ENCODE assay signal across 20 cellular contexts in the genomic region with DNA sequence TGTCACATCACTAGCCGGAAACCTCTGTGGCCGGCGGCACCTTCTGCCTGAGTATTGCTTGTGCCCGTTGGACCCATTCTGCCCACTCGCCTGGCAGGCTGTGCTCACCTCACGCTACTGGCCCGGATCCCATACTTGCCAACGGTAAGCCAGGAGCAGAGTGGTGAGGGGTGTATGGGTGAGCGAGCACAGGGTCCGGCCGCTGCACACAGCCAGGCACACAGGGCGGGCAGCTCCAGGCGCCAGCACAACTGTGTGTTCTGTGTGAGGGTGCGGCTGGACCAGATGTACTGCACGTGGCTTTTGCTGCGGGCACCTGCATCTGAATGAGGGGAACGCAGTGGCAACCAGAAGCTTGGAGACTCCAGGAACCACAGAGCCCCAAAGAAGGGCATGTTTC.
DNase-seq lines count a peak whose midpoint lies in the region; ATAC-seq, FAIRE-seq and TF ChIP-seq lines count a peak whose summit lies in the region.
"Had no signal": no experiment of that assay in that cellular context is flagged by ENCODE, and none has a peak within 500 bp of the region (broad histone marks: within the 10 kb centered on the region; RNA-seq: fewer than 3 reads in every experiment).

No MANE protein-coding gene starts in this region.

- BruUV-seq in HepG2 (replicated peaks; lab: Mats Ljungman, UMichigan), result no TSS peak

- H3K36me3 ChIP-seq in HepG2 (replicated peaks in 1 of 2; ENCODE audit: control insufficient read depth in 1 of 2, insufficient read depth in 2 of 2, low read length in 2 of 2) (no peaks in the 10 kb centered on the region), testis (ENCODE audit: low read depth, missing control alignments) (no peaks in the 10 kb centered on the region)
- H3K36me3 ChIP-seq: BLaER1 had no signal

- POLR2A ChIA-PET in HepG2 (lab: Yijun Ruan, JAX), result no interaction called here

- WGBS in HepG2 (ENCODE audit: low lambda C conversion rate), result 44% methylated on average over 15 of the region's 17 CpGs
- WGBS in testis, 2 donors, result 73 to 74% methylated on average over 11 to 16 of the region's 17 CpGs

- no peak for TF ChIP-seq RAD21 in HepG2 (CRISPR knock-in tag; IDR thresholded peaks at IDR 0.05)

- no peak for FAIRE-seq in HepG2 (lab: Jason Lieb, UNC)
- FAIRE-seq: A549, HTR-8/SVneo had no signal

- ATAC-seq in Right ventricle myocardium inferior, result no peak
- ATAC-seq in left cardiac atrium, result no peak
- no peak for ATAC-seq in HepG2
- ATAC-seq: A549; CD8-positive, alpha-beta T cell; HCT116 had no signal

- TF ChIP-seq EP300 in HepG2 (IDR thresholded peaks at IDR 0.05; ENCODE audit: low read depth in 2 of 2, low read length in 2 of 2) (no peak), HepG2 (CRISPR knock-in tag; IDR thresholded peaks at IDR 0.05; ENCODE audit: borderline replicate concordance) (no peak)

- DNase-seq in Right ventricle myocardium inferior (ENCODE audit: missing footprints) (peak; percentile 48), left cardiac atrium (no peak), HepG2 (ENCODE audit: low spot score) (no peak), testis (peak; percentile 13), AG08395 (ENCODE audit: low spot score) (no peak), GM20000 (ENCODE audit: low spot score) (no peak), NCI-H748 treated with DMSO at 0.1 percent for 48 hours (lab: John Stamatoyannopoulos, UW) (no peak)
- DNase-seq: Calu3, DMS79 treated with DMSO at 0.1 percent for 48 hours, GF-D8, GOT3, H7, HFFc6, KBM-7 had no signal

- TF ChIP-seq POLR2A in HepG2 (IDR thresholded peaks at IDR 0.05; ENCODE audit: insufficient read depth in 1 of 2, low read depth in 2 of 2, low read length in 2 of 2), result no peak
- no peak for TF ChIP-seq POLR2A in testis (IDR thresholded peaks at IDR 0.05)

- H3K4me1 ChIP-seq in HepG2 (ENCODE audit: insufficient read depth, low read length), result no peaks in the 10 kb centered on the region
- no peaks in the 10 kb centered on the region for H3K4me1 ChIP-seq in testis
- H3K4me1 ChIP-seq: A549 had no signal

- no peak overlapping the region for H3K27ac ChIP-seq in HepG2 (ENCODE audit: extremely low read length, insufficient read depth, low read length)
- no peak overlapping the region for H3K27ac ChIP-seq in testis
- H3K27ac ChIP-seq: 22Rv1, A549, BLaER1 had no signal

- no peak overlapping the region for H3K4me2 ChIP-seq in HepG2 (ENCODE audit: low read depth, low read length)
- H3K4me2 ChIP-seq: A549, BLaER1 had no signal

- CTCF ChIA-PET in HepG2 (lab: Yijun Ruan, JAX; ENCODE audit: low intra/inter-chr PET ratio, low total read pairs), result no interaction called here

- H4K20me1 ChIP-seq in HepG2 (ENCODE audit: insufficient read depth, low read length), result no peaks in the 10 kb centered on the region
- H4K20me1 ChIP-seq: BLaER1 had no signal

- H3K27me3 ChIP-seq in HepG2 (ENCODE audit: control insufficient read depth in 1 of 2, insufficient read depth in 2 of 2, low read length in 2 of 2) (no peaks in the 10 kb centered on the region), testis (no peaks in the 10 kb centered on the region)
- H3K27me3 ChIP-seq: BLaER1 had no signal

- peaks cover 63% of the 10 kb centered on the region for H3K9me3 ChIP-seq in HepG2 (ENCODE audit: low read length)
- H3K9me3 ChIP-seq in testis, result no peaks in the 10 kb centered on the region
- H3K9me3 ChIP-seq: A549 had no signal

- intact Hi-C loops in Right ventricle myocardium inferior (cut with DNase I) (no loop called here), left cardiac atrium (cut with DNase I) (loop anchor here in 1 of 2 donors (10.0 kb wide), 1 partner anchor 966 kb away; no protein-coding TSS in a partner anchor), HepG2 (cut with micrococcal nuclease; ENCODE audit: unreplicated experiment) (no loop called here), testis (cut with DNase I; ENCODE audit: low total_unique reads) (no loop called here)

- in situ Hi-C loops in HepG2 (cut with HindIII; ENCODE audit: extremely low pct_ligation_motif_present, low pct_unique_long_range_greater_than_20kb), result no loop called here

- H3K4me3 ChIP-seq in HepG2 (replicated peaks in 1 of 3; ENCODE audit: insufficient read depth in 1 of 3, low read depth in 2 of 3, low read length in 3 of 3), result no peak overlapping the region
- H3K4me3 ChIP-seq in testis, result no peak overlapping the region
- H3K4me3 ChIP-seq: A549, BLaER1 had no signal

- H3K9ac ChIP-seq in HepG2 (ENCODE audit: insufficient read depth, low read depth, low read length), result no peak overlapping the region
- H3K9ac ChIP-seq: BLaER1 had no signal

- TF ChIP-seq CTCF in HepG2 (CRISPR knock-in tag; IDR thresholded peaks at IDR 0.05) (no peak), testis (IDR thresholded peaks at IDR 0.05) (no peak), GM20000 (IDR thresholded peaks at IDR 0.05; ENCODE audit: extremely low read depth, missing control alignments) (no peak)

- H3K79me2 ChIP-seq in HepG2 (ENCODE audit: insufficient read depth, low read length), result no peaks in the 10 kb centered on the region

- no peak overlapping the region for H2AFZ ChIP-seq in HepG2 (ENCODE audit: low read length)

TF ChIP-seq in HepG2, 621 proteins besides CTCF, POLR2A, EP300 and RAD21:
- TF ChIP-seq ZBTB20 (CRISPR knock-in tag; IDR thresholded peaks at IDR 0.05; ENCODE audit: borderline replicate concordance, low read depth) (no peak), NRL (CRISPR knock-in tag; IDR thresholded peaks at IDR 0.05; ENCODE audit: borderline replicate concordance) (no peak), MAFG (CRISPR knock-in tag; IDR thresholded peaks at IDR 0.05) (no peak)
- TF ChIP-seq, protein P1, sequence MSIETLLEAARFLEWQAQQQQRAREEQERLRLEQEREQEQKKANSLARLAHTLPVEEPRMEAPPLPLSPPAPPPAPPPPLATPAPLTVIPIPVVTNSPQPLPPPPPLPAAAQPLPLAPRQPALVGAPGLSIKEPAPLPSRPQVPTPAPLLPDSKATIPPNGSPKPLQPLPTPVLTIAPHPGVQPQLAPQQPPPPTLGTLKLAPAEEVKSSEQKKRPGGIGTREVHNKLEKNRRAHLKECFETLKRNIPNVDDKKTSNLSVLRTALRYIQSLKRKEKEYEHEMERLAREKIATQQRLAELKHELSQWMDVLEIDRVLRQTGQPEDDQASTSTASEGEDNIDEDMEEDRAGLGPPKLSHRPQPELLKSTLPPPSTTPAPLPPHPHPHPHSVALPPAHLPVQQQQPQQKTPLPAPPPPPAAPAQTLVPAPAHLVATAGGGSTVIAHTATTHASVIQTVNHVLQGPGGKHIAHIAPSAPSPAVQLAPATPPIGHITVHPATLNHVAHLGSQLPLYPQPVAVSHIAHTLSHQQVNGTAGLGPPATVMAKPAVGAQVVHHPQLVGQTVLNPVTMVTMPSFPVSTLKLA (IDR thresholded peaks at IDR 0.05), result 0 out of 2 replicates have a peak, but pooled peaks have one; percentile 12

Comparison
In these comparisons a context has a peak if more than half of its experiments do, and no peak if none do; other contexts are left out.
1. DNase-seq: peak in Right ventricle myocardium inferior (single experiment) and testis (single experiment); none in left cardiac atrium (single experiment), HepG2 (single experiment), AG08395 (single experiment), GM20000 (single experiment) and NCI-H748 treated with DMSO at 0.1 percent for 48 hours (single experiment).